8 cellular contexts compared by ENCODE assay signal in genomic region chr11:14336507-14337503, GRCh38. TPM values are rescaled to one million over a fixed set of nuclear protein-coding genes. Genes with fewer than 3 reads are reported as not detected.
DNase-seq lines count a peak whose midpoint lies in the region; ATAC-seq, FAIRE-seq and TF ChIP-seq lines count a peak whose summit lies in the region.

No MANE protein-coding gene starts in this region.

- H3K9me3 ChIP-seq in AG04450 (ENCODE audit: control insufficient read depth, insufficient read depth, low read length) (no peaks in the 10 kb centered on the region), A673 (ENCODE audit: low read depth, low read length, poor library complexity, severe bottlenecking) (no peaks in the 10 kb centered on the region)

- no peak overlapping the region for H3K4me3 Mint-ChIP-seq in activated CD4-positive, alpha-beta memory T cell treated with anti-CD3 and anti-CD28 coated beads, Interleukin-2, amount 10 ng/mL, durations not matched to agents 7 days and 5 days

- no peaks in the 10 kb centered on the region for H3K27me3 Mint-ChIP-seq in activated CD4-positive, alpha-beta memory T cell treated with anti-CD3 and anti-CD28 coated beads, Interleukin-2, amount 10 ng/mL, durations not matched to agents 7 days and 5 days

- intact Hi-C loops in A673 (cut with micrococcal nuclease; ENCODE audit: unreplicated experiment), result no loop called here

- TF ChIP-seq POLR2A in H54 (IDR thresholded peaks at IDR 0.05; ENCODE audit: low read depth, low read length), result no peak

- POLR2A ChIA-PET in AG04450 (lab: Yijun Ruan, JAX) (no interaction called here), A673 (lab: Charles Lee; ENCODE audit: low non-redundant PET) (no interaction called here)
- POLR2A ChIA-PET in activated CD4-positive, alpha-beta memory T cell treated with anti-CD3 and anti-CD28 coated beads, Interleukin-2, amount 10 ng/mL, durations not matched to agents 7 days and 5 days (lab: Charles Lee), result interaction anchor here (1.0 to 1.1 kb wide), 2 partner anchors 9 to 16 kb away, joined by 3 to 8 read pairs; no protein-coding TSS in a partner anchor

- no peaks in the 10 kb centered on the region for H3K36me3 ChIP-seq in A673 (ENCODE audit: insufficient read depth, low read length, poor library complexity, severe bottlenecking)

- H3K4me1 ChIP-seq in A673 (ENCODE audit: insufficient read depth, low read length, poor library complexity, severe bottlenecking), result no peaks in the 10 kb centered on the region

- peaks cover 48% of the 10 kb centered on the region for H3K4me1 Mint-ChIP-seq in activated CD4-positive, alpha-beta memory T cell treated with anti-CD3 and anti-CD28 coated beads, Interleukin-2, amount 10 ng/mL, durations not matched to agents 7 days and 5 days

- CTCF ChIA-PET in AG04450 (lab: Charles Lee) (interaction anchor here (1.0 to 1.3 kb wide), 4 partner anchors 16 to 35 kb away, joined by 3 to 4 read pairs (median 4); no protein-coding TSS in a partner anchor), A673 (lab: Charles Lee) (no interaction called here)
- CTCF ChIA-PET in activated CD4-positive, alpha-beta memory T cell treated with anti-CD3 and anti-CD28 coated beads, Interleukin-2, amount 10 ng/mL, durations not matched to agents 7 days and 5 days (lab: Charles Lee), result interaction anchor here (0.7 to 1.0 kb wide), 2 partner anchors 29 to 143 kb away, joined by 3 to 5 read pairs; no protein-coding TSS in a partner anchor

- no peak overlapping the region for H3K27ac ChIP-seq in AG04450 (ENCODE audit: low read depth, low read length)
- no peak overlapping the region for H3K27ac ChIP-seq in A673 (ENCODE audit: low read depth, low read length, poor library complexity, severe bottlenecking)

- H3K36me3 Mint-ChIP-seq in activated CD4-positive, alpha-beta memory T cell treated with anti-CD3 and anti-CD28 coated beads, Interleukin-2, amount 10 ng/mL, durations not matched to agents 7 days and 5 days (ENCODE audit: low read depth), result peaks cover 50% of the 10 kb centered on the region

- peak overlapping the region; percentile 61 for H3K27ac Mint-ChIP-seq in activated CD4-positive, alpha-beta memory T cell treated with anti-CD3 and anti-CD28 coated beads, Interleukin-2, amount 10 ng/mL, durations not matched to agents 7 days and 5 days

- FAIRE-seq in H54 (lab: Jason Lieb, UNC), result peak; percentile 100

- BruUV-seq in A673 (replicated peaks; lab: Mats Ljungman, UMichigan), result no TSS peak

- DNase-seq in AG04450 (ENCODE audit: low read depth, low spot score), result peak; percentile 82
- peak; percentile 26 for DNase-seq in H54 (ENCODE audit: insufficient read length, low spot score)
- DNase-seq in activated CD4-positive, alpha-beta memory T cell treated with anti-CD3 and anti-CD28 coated beads, Interleukin-2, amount 10 ng/mL, durations not matched to agents 7 days and 5 days, result no peak
- DNase-seq in hepatic stellate cell (ENCODE audit: low spot score), result peak; percentile 70
- no peak for DNase-seq in A673 (ENCODE audit: low spot score)
- no peak for DNase-seq in NCI-H1694 treated with DMSO at 0.1 percent for 48 hours (lab: John Stamatoyannopoulos, UW)
- no peak for DNase-seq in NCI-H2081 (lab: John Stamatoyannopoulos, UW)

- ATAC-seq in HG03025 (IDR thresholded peaks at IDR 0.05; ENCODE audit: low FRiP score, unreplicated experiment), result no peak

- no peaks in the 10 kb centered on the region for H3K27me3 ChIP-seq in AG04450 (ENCODE audit: control insufficient read depth, insufficient read depth, low read length)
- H3K27me3 ChIP-seq in A673 (replicated peaks; ENCODE audit: insufficient read depth, low read depth, low read length, poor library complexity), result no peaks in the 10 kb centered on the region

- peaks cover 37% of the 10 kb centered on the region for H3K9me3 Mint-ChIP-seq in activated CD4-positive, alpha-beta memory T cell treated with anti-CD3 and anti-CD28 coated beads, Interleukin-2, amount 10 ng/mL, durations not matched to agents 7 days and 5 days

- no peak overlapping the region for H3K4me3 ChIP-seq in AG04450 (ENCODE audit: low read depth, low read length)
- no peak overlapping the region for H3K4me3 ChIP-seq in A673 (ENCODE audit: low read depth, low read length, poor library complexity, severe bottlenecking)

- TF ChIP-seq CTCF in AG04450 (IDR thresholded peaks at IDR 0.05; ENCODE audit: low read depth, low read length), result no peak
- TF ChIP-seq CTCF in A673 (conservative IDR thresholded peaks at IDR 0.05; ENCODE audit: low read depth, low read length), result no peak

RNA-seq across cellular contexts. Expression of gene RRAS2, which starts 22.2 kb away (rescaled TPM):
- polyA plus RNA-seq in AG04450 (2011; rRNA removed), result 74.5 and 95.8 TPM in 2 replicates
- polyA minus RNA-seq in AG04450 (2011; rRNA and poly(A)+ RNA removed), result 21.8 and 45.0 TPM in 2 replicates
- total RNA-seq in activated CD4-positive, alpha-beta memory T cell treated with anti-CD3 and anti-CD28 coated beads, Interleukin-2, amount 10 ng/mL, durations not matched to agents 7 days and 5 days, result 10 to 100 TPM; 55.7 to 58.5 TPM
- total RNA-seq in A673 (2021), result 23.3 and 24.8 TPM in 2 replicates

Comparison
In these comparisons a context has a peak if more than half of its experiments do, and no peak if none do; other contexts are left out.
1. DNase-seq: peak in AG04450 (single experiment), H54 (single experiment) and hepatic stellate cell (single experiment); none in activated CD4-positive, alpha-beta memory T cell treated with anti-CD3 and anti-CD28 coated beads, Interleukin-2, amount 10 ng/mL, durations not matched to agents 7 days and 5 days (single experiment), A673 (single experiment), NCI-H1694 treated with DMSO at 0.1 percent for 48 hours (single experiment) and NCI-H2081 (0 of 2).